ENCODE assay signal across 8 cellular contexts in the genomic region with DNA sequence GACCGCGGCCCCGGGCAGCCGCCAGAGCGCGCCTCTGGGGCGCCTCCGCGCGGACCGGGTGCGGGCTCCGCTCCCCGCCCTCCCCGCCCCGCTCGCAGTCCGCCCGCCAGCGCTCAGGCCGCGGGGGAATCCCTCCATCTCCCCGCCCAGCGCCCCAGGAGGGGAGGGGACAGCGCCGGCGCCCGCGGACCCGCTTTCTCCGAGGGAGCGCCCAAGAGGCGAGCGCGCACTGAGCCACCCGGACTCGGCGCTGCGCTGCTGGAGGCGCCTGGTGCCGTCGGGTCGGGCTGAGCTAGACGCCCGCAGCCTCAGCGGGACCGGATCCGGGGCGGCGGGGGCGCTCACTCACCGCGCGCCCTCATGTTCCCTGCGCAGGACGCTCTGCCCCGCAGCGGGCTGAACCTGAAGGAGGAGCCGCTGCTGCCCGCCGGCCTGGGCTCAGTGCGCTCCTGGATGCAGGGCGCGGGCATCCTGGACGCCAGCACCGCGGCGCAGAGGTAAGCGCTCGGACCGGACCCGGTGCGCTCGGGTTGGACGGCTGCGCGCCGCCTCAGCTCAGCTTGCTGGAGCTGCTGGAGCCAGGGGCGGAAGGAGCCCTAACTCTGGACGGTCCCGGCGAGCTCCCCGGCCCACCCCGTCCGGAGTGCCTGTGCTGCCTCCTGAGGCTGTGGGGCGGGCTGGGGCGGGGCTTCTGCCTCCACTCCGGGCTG. TPM values are rescaled to one million over a fixed set of nuclear protein-coding genes. Genes with fewer than 3 reads are reported as not detected.
DNase-seq lines count a peak whose midpoint lies in the region; ATAC-seq and TF ChIP-seq lines count a peak whose summit lies in the region.

No MANE protein-coding gene starts in this region.

- peaks cover 26% of the 10 kb centered on the region for H3K27me3 ChIP-seq in CD4-positive, alpha-beta T cell (ENCODE audit: control insufficient read depth, insufficient read depth, low read length)
- H3K27me3 ChIP-seq in gastroesophageal sphincter: peaks cover 8% of the 10 kb centered on the region
- no peaks in the 10 kb centered on the region for H3K27me3 ChIP-seq in ovary
- no peaks in the 10 kb centered on the region for H3K27me3 ChIP-seq in vagina

- H3K9me3 ChIP-seq in CD4-positive, alpha-beta T cell (ENCODE audit: control insufficient read depth, low read length): no peaks in the 10 kb centered on the region
- H3K9me3 ChIP-seq in gastroesophageal sphincter (no peaks in the 10 kb centered on the region), ovary (no peaks in the 10 kb centered on the region), vagina (no peaks in the 10 kb centered on the region)

- POLR2A ChIA-PET in CD4-positive, alpha-beta T cell (lab: Charles Lee): interaction anchor here (0.5 to 3.6 kb wide), 7 partner anchors 29 to 179 kb away, joined by 3 to 29 read pairs (median 6); a partner anchor contains a TSS

- H3K9me3 Mint-ChIP-seq in CD4-positive, alpha-beta T cell: no peaks in the 10 kb centered on the region

- CTCF ChIA-PET in CD4-positive, alpha-beta T cell (lab: Charles Lee): interaction anchor here (1.8 to 2.1 kb wide), 2 partner anchors 36 to 59 kb away, joined by 6 read pairs; no protein-coding TSS in a partner anchor

- no peak for TF ChIP-seq EP300 in gastroesophageal sphincter (IDR thresholded peaks at IDR 0.05)
- TF ChIP-seq EP300 in ovary (IDR thresholded peaks at IDR 0.05): no peak

- TF ChIP-seq POLR2A in gastroesophageal sphincter (IDR thresholded peaks at IDR 0.05) (no peak), ovary (IDR thresholded peaks at IDR 0.05) (no peak), vagina (IDR thresholded peaks at IDR 0.05) (no peak)

- no peak overlapping the region for H3K27ac Mint-ChIP-seq in CD4-positive, alpha-beta T cell

- H3K27ac ChIP-seq in CD4-positive, alpha-beta T cell (ENCODE audit: low read depth, low read length): no peak overlapping the region
- H3K27ac ChIP-seq in gastroesophageal sphincter (peak overlapping the region in 3 of 4 donors; percentile 93 to 96 (median 95)), ovary (peak overlapping the region; percentile 62 to 64), vagina (peak overlapping the region; percentile 62)

- intact Hi-C loops in CD4-positive, alpha-beta T cell (cut with DNase I, micrococcal nuclease): no loop called here
- intact Hi-C loops in ovary (cut with DNase I): loop anchor here in 2 of 4 donors (5.0 to 10.0 kb wide), 4 partner anchors 41 to 161 kb away; a partner anchor contains a TSS
- intact Hi-C loops in vagina (cut with DNase I): no loop called here

- H3K4me1 Mint-ChIP-seq in CD4-positive, alpha-beta T cell (ENCODE audit: low read depth): peaks cover 21% of the 10 kb centered on the region

- H3K4me3 Mint-ChIP-seq in CD4-positive, alpha-beta T cell: no peak overlapping the region

- TF ChIP-seq CTCF in CD4-positive, alpha-beta T cell (IDR thresholded peaks at IDR 0.05): no peak
- peak in 1 of 4 experiments; percentile 16 for TF ChIP-seq CTCF in gastroesophageal sphincter (IDR thresholded peaks at IDR 0.05)
- no peak for TF ChIP-seq CTCF in ovary (IDR thresholded peaks at IDR 0.05)
- TF ChIP-seq CTCF in vagina (IDR thresholded peaks at IDR 0.05): no peak

- ATAC-seq in CD4-positive, alpha-beta T cell (ENCODE audit: poor library complexity): peak; percentile 72
- peak; percentile 63 for ATAC-seq in gastroesophageal sphincter

- H3K4me3 ChIP-seq in gastroesophageal sphincter (peak overlapping the region; percentile 35 to 71), ovary (peak overlapping the region; percentile 64), vagina (peak overlapping the region; percentile 54 to 78)

- no CpG with 5 or more reads among the region's 88 CpGs for WGBS in gastroesophageal sphincter (ENCODE audit: low coverage in 1 of 2), 2 donors
- 2 to 5% (median 2%) methylated on average over 50 to 88 of the region's 88 CpGs for WGBS in ovary, 3 donors

- DNase-seq in CD4-positive, alpha-beta T cell: peak in 9 of 10 experiments; percentile 16 to 60 (median 29)
- peak; percentile 20 for DNase-seq in NCI-H1105 treated with DMSO at 0.1 percent for 48 hours (lab: John Stamatoyannopoulos, UW)
- peak; percentile 17 for DNase-seq in activated T-cell treated with anti-CD3 and anti-CD28 coated beads for 24 hours (ENCODE audit: low read depth)
- peak; percentile 57 to 77 (median 75) for DNase-seq in ovary
- DNase-seq in vagina (ENCODE audit: extremely low spot score in 2 of 2): no peak
- DNase-seq in hepatic stellate cell (ENCODE audit: low spot score): no peak
- DNase-seq in cortex of kidney (lab: John Stamatoyannopoulos, UW): no peak

- H3K36me3 ChIP-seq in gastroesophageal sphincter: no peaks in the 10 kb centered on the region
- no peaks in the 10 kb centered on the region for H3K36me3 ChIP-seq in ovary
- no peaks in the 10 kb centered on the region for H3K36me3 ChIP-seq in vagina

- H3K27me3 Mint-ChIP-seq in CD4-positive, alpha-beta T cell: peaks cover 56% of the 10 kb centered on the region

- H3K36me3 Mint-ChIP-seq in CD4-positive, alpha-beta T cell (ENCODE audit: low read depth): peaks cover 4% of the 10 kb centered on the region

- H3K4me1 ChIP-seq in gastroesophageal sphincter: peaks cover 0 to 27% (median 2%) of the 10 kb centered on the region in 3 donors
- H3K4me1 ChIP-seq in ovary (ENCODE audit: insufficient read depth): no peaks in the 10 kb centered on the region
- H3K4me1 ChIP-seq in vagina: peaks cover 17% of the 10 kb centered on the region

RNA-seq across cellular contexts. Expression of a gene that starts 0.9 kb away (rescaled TPM):
- total RNA-seq in CD4-positive, alpha-beta T cell: 1 to 10 TPM; 4.2 to 5.1 TPM
- total RNA-seq in gastroesophageal sphincter: 10 to 100 TPM; 14.5 to 36.6 (median 19.6) TPM
- total RNA-seq in ovary: 10 to 100 TPM; 17.6 to 67.7 (median 55.5) TPM
- 10 to 100 TPM in 1 of 2 donors, 1 to 10 TPM in 1; 9.4 to 22.3 TPM for polyA plus RNA-seq in ovary
- 23.1 TPM for total RNA-seq in vagina

RNA-seq across cellular contexts. Expression of a gene that starts 29.4 kb away (rescaled TPM):
- 100 to 1,000 TPM; 171 to 181 TPM for total RNA-seq in CD4-positive, alpha-beta T cell
- total RNA-seq in gastroesophageal sphincter: 100 to 1,000 TPM; 103 to 158 (median 116) TPM
- 10 to 100 TPM; 68.1 to 92.9 (median 85.9) TPM for total RNA-seq in ovary
- polyA plus RNA-seq in ovary: 100 to 1,000 TPM in 1 of 2 donors, 10 to 100 TPM in 1; 85.6 to 105 TPM
- 71.0 TPM for total RNA-seq in vagina

RNA-seq across cellular contexts. Expression of a gene that starts 41.0 kb away (rescaled TPM):
- 100 to 1,000 TPM; 261 to 262 TPM for total RNA-seq in CD4-positive, alpha-beta T cell
- total RNA-seq in gastroesophageal sphincter (100 to 1,000 TPM in 1 of 4 donors, 10 to 100 TPM in 3; 44.8 to 108 (median 54.6) TPM), ovary (100 to 1,000 TPM in 5 of 7 donors, 10 to 100 TPM in 2; 62.0 to 181 (median 134) TPM), vagina (87.7 TPM)
- 100 to 1,000 TPM in 1 of 2 donors, 10 to 100 TPM in 1; 76.2 to 207 TPM for polyA plus RNA-seq in ovary

Comparison
In these comparisons a context has a peak if more than half of its experiments do, and no peak if none do; other contexts are left out.
1. DNase-seq: peak in CD4-positive, alpha-beta T cell (9 of 10), NCI-H1105 treated with DMSO at 0.1 percent for 48 hours (single experiment), activated T-cell treated with anti-CD3 and anti-CD28 coated beads for 24 hours (single experiment) and ovary (5 of 5); none in vagina (0 of 2), hepatic stellate cell (single experiment) and cortex of kidney (single experiment).
2. Peak in every context shown above with its lines, with median percentiles within 50 percentile points of each other: H3K4me3 ChIP-seq.